14 cellular contexts compared by ENCODE assay signal in genomic region chr17:61219460-61219859, GRCh38.
DNase-seq lines count a peak whose midpoint lies in the region; ATAC-seq and TF ChIP-seq lines count a peak whose summit lies in the region.
"Had no signal": no experiment of that assay in that cellular context is flagged by ENCODE, and none has a peak within 500 bp of the region (broad histone marks: within the 10 kb centered on the region; RNA-seq: fewer than 3 reads in every experiment).

No MANE protein-coding gene starts in this region.

- H3K4me3 Mint-ChIP-seq in activated naive CD8-positive, alpha-beta T cell treated with anti-CD3 and anti-CD28 coated beads, Interleukin-2, amount 10 ng/mL, durations not matched to agents 7 days and 5 days: peak overlapping the region; percentile 23
- no peak overlapping the region for H3K4me3 Mint-ChIP-seq in activated naive CD8-positive, alpha-beta T cell treated with anti-CD3 and anti-CD28 coated beads, Interleukin-2, amount 50 U/mL, for 24 hours

- 74 to 84% methylated on average over 2 to 3 of the region's 3 CpGs for WGBS in esophagus squamous epithelium, 2 donors
- WGBS in prostate gland: 39% methylated on average over 3 of the region's 3 CpGs

- H3K4me1 ChIP-seq in esophagus squamous epithelium (peaks cover 0 to 22% (median 9%) of the 10 kb centered on the region in 3 donors), mucosa of rectum (ENCODE audit: control insufficient read depth in 2 of 2, insufficient read depth in 2 of 2, low read length in 2 of 2) (no peaks in the 10 kb centered on the region), vagina (no peaks in the 10 kb centered on the region), prostate gland (replicated peaks) (no peaks in the 10 kb centered on the region)

- no peaks in the 10 kb centered on the region for H3K36me3 ChIP-seq in esophagus squamous epithelium
- H3K36me3 ChIP-seq in mucosa of rectum (ENCODE audit: control insufficient read depth in 2 of 2, insufficient read depth in 2 of 2, low read length in 2 of 2): no peaks in the 10 kb centered on the region
- H3K36me3 ChIP-seq in vagina: no peaks in the 10 kb centered on the region
- H3K36me3 ChIP-seq in prostate gland: no peaks in the 10 kb centered on the region
- H3K36me3 ChIP-seq: SJSA1 had no signal

- no peak for DNase-seq in activated naive CD8-positive, alpha-beta T cell treated with anti-CD3 and anti-CD28 coated beads, Interleukin-2, amount 10 ng/mL, durations not matched to agents 7 days and 5 days
- DNase-seq in activated naive CD8-positive, alpha-beta T cell treated with anti-CD3 and anti-CD28 coated beads, Interleukin-2, amount 50 U/mL, for 24 hours: no peak
- DNase-seq in esophagus squamous epithelium (lab: John Stamatoyannopoulos, UW): no peak
- DNase-seq in vagina (ENCODE audit: extremely low spot score in 2 of 2): no peak
- no peak for DNase-seq in prostate gland (ENCODE audit: low spot score)
- DNase-seq in NCI-H524 (lab: John Stamatoyannopoulos, UW): no peak
- DNase-seq in NCI-H774 (lab: John Stamatoyannopoulos, UW): no peak
- DNase-seq: cortex of kidney, mammary epithelial cell, NCI-H1092, NCI-H510A treated with DMSO at 0.1 percent for 48 hours had no signal

- TF ChIP-seq POLR2A in esophagus squamous epithelium (IDR thresholded peaks at IDR 0.05) (no peak), vagina (IDR thresholded peaks at IDR 0.05) (no peak), prostate gland (IDR thresholded peaks at IDR 0.05) (no peak)

- H3K27me3 ChIP-seq in esophagus squamous epithelium: no peaks in the 10 kb centered on the region
- no peaks in the 10 kb centered on the region for H3K27me3 ChIP-seq in mucosa of rectum (ENCODE audit: control insufficient read depth in 2 of 2, insufficient read depth in 2 of 2, low read length in 2 of 2)
- H3K27me3 ChIP-seq in vagina: no peaks in the 10 kb centered on the region
- H3K27me3 ChIP-seq in prostate gland (replicated peaks; ENCODE audit: insufficient read depth): no peaks in the 10 kb centered on the region
- H3K27me3 ChIP-seq: SJSA1 had no signal

- POLR2A ChIA-PET in activated naive CD8-positive, alpha-beta T cell treated with anti-CD3 and anti-CD28 coated beads, Interleukin-2, amount 10 ng/mL, durations not matched to agents 7 days and 5 days (lab: Charles Lee): no interaction called here

- peaks cover 15% of the 10 kb centered on the region for H3K36me3 Mint-ChIP-seq in activated naive CD8-positive, alpha-beta T cell treated with anti-CD3 and anti-CD28 coated beads, Interleukin-2, amount 10 ng/mL, durations not matched to agents 7 days and 5 days
- H3K36me3 Mint-ChIP-seq in activated naive CD8-positive, alpha-beta T cell treated with anti-CD3 and anti-CD28 coated beads, Interleukin-2, amount 50 U/mL, for 24 hours (ENCODE audit: low read depth): no peaks in the 10 kb centered on the region

- H3K9me3 ChIP-seq in esophagus squamous epithelium (no peaks in the 10 kb centered on the region), mucosa of rectum (ENCODE audit: control insufficient read depth in 2 of 2, low read length in 2 of 2) (no peaks in the 10 kb centered on the region), vagina (no peaks in the 10 kb centered on the region), prostate gland (no peaks in the 10 kb centered on the region)
- H3K9me3 ChIP-seq: SJSA1 had no signal

- H3K4me1 Mint-ChIP-seq in activated naive CD8-positive, alpha-beta T cell treated with anti-CD3 and anti-CD28 coated beads, Interleukin-2, amount 10 ng/mL, durations not matched to agents 7 days and 5 days: peaks cover 57% of the 10 kb centered on the region
- H3K4me1 Mint-ChIP-seq in activated naive CD8-positive, alpha-beta T cell treated with anti-CD3 and anti-CD28 coated beads, Interleukin-2, amount 50 U/mL, for 24 hours: peaks cover 34% of the 10 kb centered on the region

- H3K9ac ChIP-seq in mucosa of rectum (ENCODE audit: low read depth in 1 of 2, low read length in 2 of 2): no peak overlapping the region

- H3K4me3 ChIP-seq in esophagus squamous epithelium (no peak overlapping the region), mucosa of rectum (ENCODE audit: low read length in 2 of 2) (no peak overlapping the region), vagina (no peak overlapping the region), prostate gland (no peak overlapping the region)
- H3K4me3 ChIP-seq: SJSA1 had no signal

- H3K27ac ChIP-seq in esophagus squamous epithelium (peak overlapping the region; percentile 39 to 78 (median 61)), mucosa of rectum (ENCODE audit: low read depth in 2 of 2, low read length in 2 of 2) (peak overlapping the region; percentile 52 to 57), vagina (peak overlapping the region; percentile 1), prostate gland (no peak overlapping the region)

- H3K9me3 Mint-ChIP-seq in activated naive CD8-positive, alpha-beta T cell treated with anti-CD3 and anti-CD28 coated beads, Interleukin-2, amount 10 ng/mL, durations not matched to agents 7 days and 5 days: peaks cover 2% of the 10 kb centered on the region
- H3K9me3 Mint-ChIP-seq in activated naive CD8-positive, alpha-beta T cell treated with anti-CD3 and anti-CD28 coated beads, Interleukin-2, amount 50 U/mL, for 24 hours: no peaks in the 10 kb centered on the region

- intact Hi-C loops in esophagus squamous epithelium (cut with DNase I) (no loop called here), vagina (cut with DNase I) (no loop called here), prostate gland (cut with DNase I) (no loop called here)

- peak overlapping the region; percentile 75 for H3K27ac Mint-ChIP-seq in activated naive CD8-positive, alpha-beta T cell treated with anti-CD3 and anti-CD28 coated beads, Interleukin-2, amount 10 ng/mL, durations not matched to agents 7 days and 5 days
- H3K27ac Mint-ChIP-seq in activated naive CD8-positive, alpha-beta T cell treated with anti-CD3 and anti-CD28 coated beads, Interleukin-2, amount 50 U/mL, for 24 hours: no peak overlapping the region

- H3K27me3 Mint-ChIP-seq in activated naive CD8-positive, alpha-beta T cell treated with anti-CD3 and anti-CD28 coated beads, Interleukin-2, amount 10 ng/mL, durations not matched to agents 7 days and 5 days: no peaks in the 10 kb centered on the region
- H3K27me3 Mint-ChIP-seq in activated naive CD8-positive, alpha-beta T cell treated with anti-CD3 and anti-CD28 coated beads, Interleukin-2, amount 50 U/mL, for 24 hours: no peaks in the 10 kb centered on the region

- ATAC-seq in activated naive CD8-positive, alpha-beta T cell treated with anti-CD3 and anti-CD28 coated beads, Interleukin-2, amount 10 ng/mL, durations not matched to agents 7 days and 5 days (ENCODE audit: low read depth): no peak
- no peak for ATAC-seq in activated naive CD8-positive, alpha-beta T cell treated with anti-CD3 and anti-CD28 coated beads, Interleukin-2, amount 50 U/mL, for 24 hours
- ATAC-seq: activated CD4-positive, CD25-positive, alpha-beta regulatory T cell treated with anti-CD3 and anti-CD28 coated beads, Interleukin-2, amount 50 U/mL, for 24 hours had no signal

- TF ChIP-seq CTCF in esophagus squamous epithelium (IDR thresholded peaks at IDR 0.05) (no peak), vagina (IDR thresholded peaks at IDR 0.05) (no peak), prostate gland (IDR thresholded peaks at IDR 0.05) (no peak)

Comparison
In these comparisons a context has a peak if more than half of its experiments do, and no peak if none do; other contexts are left out.
1. H3K27ac ChIP-seq: peak in esophagus squamous epithelium (4 of 4), mucosa of rectum (2 of 2) and vagina (single experiment); none in prostate gland (0 of 2).